Comparison of ENCODE assay signal across 1 cellular context in genomic region chr19:10458733-10459132, GRCh38. TPM values are rescaled to one million over a fixed set of nuclear protein-coding genes. Genes with fewer than 3 reads are reported as not detected.
"Had no signal": no experiment of that assay in that cellular context is flagged by ENCODE, and none has a peak within 500 bp of the region (broad histone marks: within the 10 kb centered on the region; RNA-seq: fewer than 3 reads in every experiment).

No MANE protein-coding gene starts in this region.

RNA-seq across cellular contexts. Expression of gene S1PR5, which starts 58.5 kb away (rescaled TPM):
- total RNA-seq: GM12878 had no signal
